In the genomic region with DNA sequence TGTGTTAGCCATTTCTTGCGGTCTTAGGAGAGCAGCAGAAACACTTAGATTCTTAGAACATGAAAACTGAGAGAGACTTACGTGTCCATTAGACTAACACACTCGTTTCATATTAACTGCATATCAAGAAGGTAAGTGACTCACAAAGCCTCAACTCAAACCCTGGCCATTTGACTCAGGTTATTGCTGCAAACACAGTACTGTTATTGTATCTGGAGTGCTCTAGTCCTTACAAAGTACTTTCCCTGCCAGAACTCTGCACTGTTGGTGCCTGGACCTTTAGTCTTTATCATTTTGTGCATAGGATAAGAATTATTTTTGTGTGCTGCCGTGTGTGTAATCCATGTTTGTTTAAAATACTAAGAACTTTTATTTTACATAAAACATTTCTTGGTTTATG, we compare ENCODE assay signal across 6 cellular contexts.
"Had no signal": no experiment of that assay in that cellular context is flagged by ENCODE, and none has a peak within 500 bp of the region (broad histone marks: within the 10 kb centered on the region; RNA-seq: fewer than 3 reads in every experiment).

No MANE protein-coding gene starts in this region.

- H3K27ac ChIP-seq: GM23248 had no signal

- H2AFZ ChIP-seq: GM23248 had no signal

- DNase-seq: GM23248, GOT3, H9, HCEC 1CT, KBM-7 had no signal

- H3K4me3 ChIP-seq: GM23248 had no signal

- FAIRE-seq: HepG2 had no signal

- H3K9ac ChIP-seq: GM23248 had no signal
